ENCODE assay signal across 19 cellular contexts in genomic region chr16:72508196-72508595, GRCh38.
"Had no signal": no experiment of that assay in that cellular context is flagged by ENCODE, and none has a peak within 500 bp of the region (broad histone marks: within the 10 kb centered on the region; RNA-seq: fewer than 3 reads in every experiment).

No MANE protein-coding gene starts in this region.

- H3K9me3 ChIP-seq: adrenal gland, esophagus squamous epithelium, heart right ventricle, mucosa of descending colon, pancreas, right lobe of liver, stomach, testis had no signal

- H3K36me3 ChIP-seq: adrenal gland, esophagus squamous epithelium, heart right ventricle, pancreas, right lobe of liver, stomach had no signal

- H3K4me1 Mint-ChIP-seq: memory B cell, naive B cell had no signal

- ATAC-seq: activated naive CD4-positive, alpha-beta T cell treated with anti-CD3 and anti-CD28 coated beads, Interleukin-2, amount 50 U/mL, for 72 hours; activated T-cell treated with anti-CD3 and anti-CD28 coated beads, Interleukin-2, amount 50 U/mL, for 72 hours; effector memory CD8-positive, alpha-beta T cell; heart right ventricle; mucosa of descending colon; pancreas; right lobe of liver had no signal

- H3K4me2 ChIP-seq: smooth muscle cell had no signal

- H3K27me3 ChIP-seq: adrenal gland, esophagus squamous epithelium, heart right ventricle, pancreas, right lobe of liver, stomach, testis had no signal

- H3K4me1 ChIP-seq: adrenal gland, esophagus squamous epithelium, heart right ventricle, pancreas, right lobe of liver, stomach, testis had no signal

- H3K9me3 Mint-ChIP-seq: activated naive CD4-positive, alpha-beta T cell treated with anti-CD3 and anti-CD28 coated beads, Interleukin-2, amount 50 U/mL, for 72 hours; activated T-cell treated with anti-CD3 and anti-CD28 coated beads, Interleukin-2, amount 50 U/mL, for 72 hours; effector memory CD8-positive, alpha-beta T cell; memory B cell; naive B cell; neural crest cell; type B pancreatic cell had no signal

- H3K4me3 Mint-ChIP-seq: activated T-cell treated with anti-CD3 and anti-CD28 coated beads, Interleukin-2, amount 50 U/mL, for 72 hours; effector memory CD8-positive, alpha-beta T cell; memory B cell; naive B cell; neural crest cell; type B pancreatic cell had no signal

- DNase-seq: activated CD4-positive, alpha-beta T cell treated with anti-CD3 and anti-CD28 coated beads, Interleukin-2, amount 50 U/mL, for 4 hours; activated gamma-delta T cell treated with Interleukin-2 at 50 U/mL for 16 hours; activated T-cell treated with anti-CD3 and anti-CD28 coated beads, Interleukin-2, amount 50 U/mL, for 72 hours; adrenal gland; effector memory CD8-positive, alpha-beta T cell; esophagus squamous epithelium; heart right ventricle; mucosa of descending colon; naive B cell; pancreas; right lobe of liver; stimulated activated CD4-positive, alpha-beta T cell treated with anti-CD3 and anti-CD28 coated beads, Interleukin-4, amount 100 ng/mL, for 1 hour; stomach; testis had no signal

- H3K27me3 Mint-ChIP-seq: effector memory CD8-positive, alpha-beta T cell; memory B cell; naive B cell; type B pancreatic cell had no signal

- H3K27ac ChIP-seq: adrenal gland, esophagus squamous epithelium, heart right ventricle, pancreas, right lobe of liver, stomach, testis had no signal

- H3K27ac Mint-ChIP-seq: activated naive CD4-positive, alpha-beta T cell treated with anti-CD3 and anti-CD28 coated beads, Interleukin-2, amount 50 U/mL, for 72 hours; activated T-cell treated with anti-CD3 and anti-CD28 coated beads, Interleukin-2, amount 50 U/mL, for 72 hours; effector memory CD8-positive, alpha-beta T cell; memory B cell; type B pancreatic cell had no signal

- H3K4me3 ChIP-seq: adrenal gland, esophagus squamous epithelium, heart right ventricle, mucosa of descending colon, pancreas, right lobe of liver, smooth muscle cell, stomach, testis had no signal
